ENCODE assay signal across 30 cellular contexts in genomic region chr2:45551862-45552261, GRCh38.
"Had no signal": no experiment of that assay in that cellular context is flagged by ENCODE, and none has a peak within 500 bp of the region (broad histone marks: within the 10 kb centered on the region; RNA-seq: fewer than 3 reads in every experiment).

No MANE protein-coding gene starts in this region.

- DNase-seq: hippocampal formation; kidney; left colon; left lung; lower lobe of right lung; mammary epithelial cell; mesendoderm; naive B cell; natural killer cell; nephron progenitor cell; ovary; posterior cingulate gyrus; retina; right cardiac atrium; sigmoid colon; small intestine; spleen; stimulated activated CD4-positive, alpha-beta T cell treated with anti-CD3 and anti-CD28 coated beads, Interleukin-4, amount 100 ng/mL, for 24 hours; stimulated activated naive CD4-positive, alpha-beta T cell; tibial artery; trophoblast cell; upper lobe of right lung had no signal

- ATAC-seq: left colon; left lung; lower lobe of right lung; natural killer cell; right cardiac atrium; stimulated activated effector memory CD8-positive, alpha-beta T cell treated with anti-CD3 and anti-CD28 coated beads, Interleukin-12 subunit alpha, Interleukin-12 subunit beta, amount 100 ng/mL, for 72 hours; upper lobe of right lung had no signal

- H3K9me3 ChIP-seq: left lung, lower lobe of right lung, ovary, prostate gland, sigmoid colon, spleen, suprapubic skin, thoracic aorta, tibial artery, upper lobe of right lung had no signal

- H3K27me3 Mint-ChIP-seq: naive B cell; stimulated activated naive CD8-positive, alpha-beta T cell treated with anti-CD3 and anti-CD28 coated beads, Interleukin-15, Interleukin-2, amounts not matched to agents 100 ng/mL and 50 ng/mL, for 24 hours had no signal

- H3K27me3 ChIP-seq: left lung, ovary, sigmoid colon, spleen, suprapubic skin, tibial artery, upper lobe of right lung had no signal

- H3K9me3 Mint-ChIP-seq: natural killer cell; nephron progenitor cell; stimulated activated effector memory CD8-positive, alpha-beta T cell treated with anti-CD3 and anti-CD28 coated beads, Interleukin-12 subunit alpha, Interleukin-12 subunit beta, amount 100 ng/mL, for 72 hours; stimulated activated naive CD8-positive, alpha-beta T cell treated with anti-CD3 and anti-CD28 coated beads, Interleukin-15, Interleukin-2, amounts not matched to agents 100 ng/mL and 50 ng/mL, for 24 hours had no signal

- H3K4me1 ChIP-seq: left lung, lower lobe of right lung, prostate gland, sigmoid colon, spleen, suprapubic skin, tibial artery, upper lobe of right lung had no signal

- H3K4me3 ChIP-seq: left lung, lower lobe of right lung, ovary, prostate gland, sigmoid colon, spleen, suprapubic skin, thoracic aorta, tibial artery, upper lobe of right lung had no signal

- H3K27ac Mint-ChIP-seq: mesothelial cell of epicardium; nephron progenitor cell; stimulated activated effector memory CD8-positive, alpha-beta T cell treated with anti-CD3 and anti-CD28 coated beads, Interleukin-12 subunit alpha, Interleukin-12 subunit beta, amount 100 ng/mL, for 72 hours; stimulated activated naive CD8-positive, alpha-beta T cell treated with anti-CD3 and anti-CD28 coated beads, Interleukin-15, Interleukin-2, amounts not matched to agents 100 ng/mL and 50 ng/mL, for 24 hours had no signal

- H3K4me3 Mint-ChIP-seq: mesothelial cell of epicardium; naive B cell; natural killer cell; nephron progenitor cell; stimulated activated effector memory CD8-positive, alpha-beta T cell treated with anti-CD3 and anti-CD28 coated beads, Interleukin-12 subunit alpha, Interleukin-12 subunit beta, amount 100 ng/mL, for 72 hours; stimulated activated naive CD8-positive, alpha-beta T cell treated with anti-CD3 and anti-CD28 coated beads, Interleukin-15, Interleukin-2, amounts not matched to agents 100 ng/mL and 50 ng/mL, for 24 hours had no signal

- H3K4me1 Mint-ChIP-seq: nephron progenitor cell had no signal

- H3K27ac ChIP-seq: left lung, lower lobe of right lung, ovary, prostate gland, sigmoid colon, spleen, suprapubic skin, thoracic aorta, tibial artery, upper lobe of right lung had no signal

- H3K36me3 ChIP-seq: ovary, prostate gland, thoracic aorta had no signal

- FAIRE-seq: islet of Langerhans, kidney, small intestine, urothelium cell line had no signal
